10 cellular contexts compared by ENCODE assay signal in genomic region chr2:229445501-229446294, GRCh38.
DNase-seq lines count a peak whose midpoint lies in the region; ATAC-seq lines count a peak whose summit lies in the region.
"Had no signal": no experiment of that assay in that cellular context is flagged by ENCODE, and none has a peak within 500 bp of the region (broad histone marks: within the 10 kb centered on the region; RNA-seq: fewer than 3 reads in every experiment).

No MANE protein-coding gene starts in this region.

- no peaks in the 10 kb centered on the region for H3K9me3 ChIP-seq in aorta (ENCODE audit: control insufficient read depth, low read length)

- H3K27ac ChIP-seq in aorta (ENCODE audit: low read depth in 1 of 2, low read length in 2 of 2), result peak overlapping the region; percentile 87 to 100
- H3K27ac ChIP-seq: 22Rv1 had no signal

- H3K36me3 ChIP-seq in aorta (ENCODE audit: control insufficient read depth in 1 of 2, insufficient read depth in 2 of 2, low read length in 1 of 2), result no peaks in the 10 kb centered on the region

- intact Hi-C loops in Right ventricle myocardium inferior (cut with DNase I), result no loop called here
- intact Hi-C loops in cardiac septum (cut with DNase I), result no loop called here
- intact Hi-C loops in aorta (cut with DNase I), result loop anchor here in 1 of 2 donors (5.0 kb wide), 1 partner anchor 142 kb away; no protein-coding TSS in a partner anchor

- H3K27me3 ChIP-seq in aorta (ENCODE audit: control insufficient read depth in 1 of 2, insufficient read depth in 2 of 2, low read length in 1 of 2), result no peaks in the 10 kb centered on the region

- 6% methylated on average over 11 of the region's 11 CpGs for WGBS in aorta, 2 donors

- peak; percentile 67 for DNase-seq in Right ventricle myocardium inferior (ENCODE audit: missing footprints)
- DNase-seq in cardiac septum (ENCODE audit: low spot score), result no peak
- peak; percentile 68 for DNase-seq in fibroblast of gingiva (ENCODE audit: low read depth)
- peak; percentile 38 for DNase-seq in occipital lobe (lab: John Stamatoyannopoulos, UW)
- DNase-seq in aorta, result peak in 1 of 2 donors; percentile 66
- no peak for DNase-seq in NOMO-1 treated with DMSO at 0.1 percent for 48 hours (lab: John Stamatoyannopoulos, UW; ENCODE audit: unreplicated experiment)
- DNase-seq in NCI-H2107 (lab: John Stamatoyannopoulos, UW), result no peak
- DNase-seq in stimulated activated naive CD4-positive, alpha-beta T cell treated with Interleukin-2 at 50 U/mL for 16 hours (lab: John Stamatoyannopoulos, UW), result no peak
- DNase-seq: activated T-cell treated with anti-CD3 and anti-CD28 coated beads, Interleukin-2, amount 50 U/mL, for 1 hour had no signal

- peak overlapping the region in 1 of 2 donors; percentile 11 for H3K4me3 ChIP-seq in aorta (ENCODE audit: low read length in 2 of 2)

- H3K4me1 ChIP-seq in aorta (ENCODE audit: control insufficient read depth in 1 of 2, insufficient read depth in 2 of 2, low read length in 2 of 2), result peaks cover 0 to 3% of the 10 kb centered on the region in 2 donors

- peak; percentile 72 for ATAC-seq in Right ventricle myocardium inferior
- ATAC-seq in aorta (ENCODE audit: low FRiP score), result peak; percentile 77

Comparison
In these comparisons a context has a peak if more than half of its experiments do, and no peak if none do; other contexts are left out.
1. DNase-seq: peak in Right ventricle myocardium inferior (single experiment), fibroblast of gingiva (single experiment) and occipital lobe (single experiment); none in cardiac septum (single experiment), NOMO-1 treated with DMSO at 0.1 percent for 48 hours (single experiment), NCI-H2107 (single experiment) and stimulated activated naive CD4-positive, alpha-beta T cell treated with Interleukin-2 at 50 U/mL for 16 hours (single experiment).